11 cellular contexts compared by ENCODE assay signal in the genomic region with DNA sequence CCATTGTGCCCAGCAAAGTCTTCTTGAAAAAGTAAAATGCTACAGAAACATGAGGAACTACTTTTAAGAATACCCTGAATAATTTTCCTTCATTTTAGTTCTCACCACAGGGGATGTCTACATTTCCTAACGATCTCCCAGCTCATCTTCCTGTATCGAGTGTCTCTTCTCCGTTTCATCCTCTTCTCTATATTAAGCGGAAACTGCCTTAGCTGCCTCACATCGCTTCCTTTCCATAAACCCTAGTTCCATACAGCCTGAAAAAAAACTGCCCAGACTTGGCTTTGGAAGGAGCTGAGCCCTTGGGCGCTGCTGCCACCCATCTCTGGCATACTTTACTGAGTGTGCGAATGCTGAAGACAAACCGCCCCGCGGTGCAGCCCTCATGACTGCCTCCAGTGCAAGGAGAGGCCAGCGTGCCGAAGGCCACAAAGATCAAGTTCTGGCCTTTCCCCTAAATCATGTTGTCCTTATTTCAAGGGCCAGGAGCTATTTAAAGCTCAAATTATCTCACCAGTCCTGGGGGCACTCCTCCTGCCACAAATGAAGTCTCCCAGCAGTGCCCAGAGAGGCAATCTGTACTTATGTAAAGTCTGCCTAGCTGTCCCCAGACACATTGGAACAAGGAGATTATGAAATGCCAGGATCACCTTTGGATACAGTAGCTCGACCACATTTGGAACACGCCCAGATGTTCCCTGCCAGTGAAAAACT. TPM values are rescaled to one million over a fixed set of nuclear protein-coding genes. Genes with fewer than 3 reads are reported as not detected.
DNase-seq lines count a peak whose midpoint lies in the region; ATAC-seq and TF ChIP-seq lines count a peak whose summit lies in the region.
"Had no signal": no experiment of that assay in that cellular context is flagged by ENCODE, and none has a peak within 500 bp of the region (broad histone marks: within the 10 kb centered on the region; RNA-seq: fewer than 3 reads in every experiment).

No MANE protein-coding gene starts in this region.

- H3K36me3 ChIP-seq in neutrophil, result peaks cover 10% of the 10 kb centered on the region
- H3K36me3 ChIP-seq in uterus, result no peaks in the 10 kb centered on the region

- no peaks in the 10 kb centered on the region for H3K27me3 Mint-ChIP-seq in activated T-cell treated with anti-CD3 and anti-CD28 coated beads, Interleukin-2, amount 50 U/mL, for 24 hours
- H3K27me3 Mint-ChIP-seq in glutamatergic neuron (ENCODE audit: unreplicated experiment), result peaks cover 5% of the 10 kb centered on the region

- no peaks in the 10 kb centered on the region for H3K27me3 ChIP-seq in neutrophil
- no peaks in the 10 kb centered on the region for H3K27me3 ChIP-seq in uterus

- no peak for ATAC-seq in HG03432 (IDR thresholded peaks at IDR 0.05; ENCODE audit: unreplicated experiment)

- DNase-seq in activated T-cell treated with anti-CD3 and anti-CD28 coated beads, Interleukin-2, amount 50 U/mL, for 24 hours, result no peak
- DNase-seq in activated T-cell treated with anti-CD3 and anti-CD28 coated beads for 4 hours, result no peak
- DNase-seq in glutamatergic neuron, result no peak
- peak in 1 of 2 donors; percentile 20 for DNase-seq in uterus
- no peak for DNase-seq in NCI-H774 (lab: John Stamatoyannopoulos, UW)
- no peak for DNase-seq in NAMALWA (ENCODE audit: low spot score)
- DNase-seq: GM23248, NCI-H748 treated with DMSO at 0.1 percent for 48 hours had no signal

- H3K27ac ChIP-seq in neutrophil (peak overlapping the region; percentile 66), uterus (peak overlapping the region; percentile 27 to 67)
- H3K27ac ChIP-seq: GM23248 had no signal

- H3K27ac Mint-ChIP-seq in activated T-cell treated with anti-CD3 and anti-CD28 coated beads, Interleukin-2, amount 50 U/mL, for 24 hours, result peak overlapping the region; percentile 22
- peak overlapping the region; percentile 34 for H3K27ac Mint-ChIP-seq in glutamatergic neuron (ENCODE audit: unreplicated experiment)
- H3K27ac Mint-ChIP-seq: nephron had no signal

- peaks cover 59% of the 10 kb centered on the region for H3K4me1 Mint-ChIP-seq in activated T-cell treated with anti-CD3 and anti-CD28 coated beads, Interleukin-2, amount 50 U/mL, for 24 hours (ENCODE audit: low read depth)
- H3K4me1 Mint-ChIP-seq in glutamatergic neuron (ENCODE audit: low read depth, unreplicated experiment), result peaks cover 58% of the 10 kb centered on the region

- H3K9me3 Mint-ChIP-seq in activated T-cell treated with anti-CD3 and anti-CD28 coated beads, Interleukin-2, amount 50 U/mL, for 24 hours, result no peaks in the 10 kb centered on the region
- H3K9me3 Mint-ChIP-seq in glutamatergic neuron (ENCODE audit: unreplicated experiment), result peaks cover 18% of the 10 kb centered on the region
- H3K9me3 Mint-ChIP-seq: nephron had no signal

- H3K4me3 ChIP-seq in neutrophil (ENCODE audit: low read depth in 1 of 2, low read length in 1 of 2) (no peak overlapping the region), uterus (no peak overlapping the region)
- H3K4me3 ChIP-seq: GM23248 had no signal

- TF ChIP-seq POLR2A in uterus (IDR thresholded peaks at IDR 0.05), result no peak

- H3K4me3 Mint-ChIP-seq in activated T-cell treated with anti-CD3 and anti-CD28 coated beads, Interleukin-2, amount 50 U/mL, for 24 hours, result no peak overlapping the region
- H3K4me3 Mint-ChIP-seq in glutamatergic neuron (ENCODE audit: unreplicated experiment), result peak overlapping the region; percentile 40
- H3K4me3 Mint-ChIP-seq: nephron had no signal

- H3K36me3 Mint-ChIP-seq in activated T-cell treated with anti-CD3 and anti-CD28 coated beads, Interleukin-2, amount 50 U/mL, for 24 hours (ENCODE audit: low read depth), result peaks cover 88% of the 10 kb centered on the region
- peaks cover 7% of the 10 kb centered on the region for H3K36me3 Mint-ChIP-seq in glutamatergic neuron (ENCODE audit: unreplicated experiment)

- TF ChIP-seq CTCF in glutamatergic neuron (IDR thresholded peaks at IDR 0.05; ENCODE audit: partially characterized antibody, unreplicated experiment), result no peak
- no peak for TF ChIP-seq CTCF in neutrophil (IDR thresholded peaks at IDR 0.05)
- TF ChIP-seq CTCF in uterus (IDR thresholded peaks at IDR 0.05), result no peak

- H3K4me1 ChIP-seq in neutrophil (ENCODE audit: control insufficient read depth in 1 of 2, insufficient read depth in 1 of 2, low read depth in 1 of 2, low read length in 1 of 2) (peaks cover 48% of the 10 kb centered on the region in 2 experiments), uterus (peaks cover 0 to 7% of the 10 kb centered on the region in 2 donors)

- H3K9me3 ChIP-seq in neutrophil (no peaks in the 10 kb centered on the region), uterus (no peaks in the 10 kb centered on the region)

- intact Hi-C loops in uterus (cut with DNase I; ENCODE audit: low total_unique reads), result no loop called here

RNA-seq across cellular contexts. Expression of a gene that starts 25.2 kb away (rescaled TPM):
- 650 TPM for total RNA-seq in glutamatergic neuron (ENCODE audit: unreplicated experiment)
- total RNA-seq in uterus, result 100 to 1,000 TPM in 1 of 4 donors, 10 to 100 TPM in 3; 17.9 to 109 (median 50.4) TPM

RNA-seq across cellular contexts. Expression of a gene that starts 31.1 kb away (rescaled TPM):
- total RNA-seq in glutamatergic neuron (ENCODE audit: unreplicated experiment) (50.4 TPM), uterus (1,000 to 10,000 TPM in 1 of 4 donors, 100 to 1,000 TPM in 2, 10 to 100 TPM in 1; 28.8 to 1,391 (median 758) TPM)
